26 cellular contexts compared by ENCODE assay signal in genomic region chr6:149223934-149224333, GRCh38.
DNase-seq lines count a peak whose midpoint lies in the region; ATAC-seq and TF ChIP-seq lines count a peak whose summit lies in the region.
"Had no signal": no experiment of that assay in that cellular context is flagged by ENCODE, and none has a peak within 500 bp of the region (broad histone marks: within the 10 kb centered on the region; RNA-seq: fewer than 3 reads in every experiment).

No MANE protein-coding gene starts in this region.

- ATAC-seq in Right ventricle myocardium inferior (peak; percentile 37), left lobe of liver (peak; percentile 59)
- ATAC-seq in stimulated activated naive CD8-positive, alpha-beta T cell treated with anti-CD3 and anti-CD28 coated beads, Interleukin-15, amount 100 ng/mL, for 72 hours = no peak
- ATAC-seq: activated CD4-positive, alpha-beta T cell treated with anti-CD3 and anti-CD28 coated beads for 36 hours; activated CD8-positive, alpha-beta T cell treated with anti-CD3 and anti-CD28 coated beads, Interleukin-2, amount 10 ng/mL, durations not matched to agents 7 days and 5 days; gastrocnemius medialis; K562 had no signal

- no peak overlapping the region for H3K4me3 ChIP-seq in right atrium auricular region
- no peak overlapping the region for H3K4me3 ChIP-seq in vagina
- H3K4me3 ChIP-seq: BLaER1 treated with 17β-estradiol and CSF1 and Interleukin-3, amounts not matched to agents 10 nM and 100 nM; gastrocnemius medialis; HAP-1; K562; transverse colon had no signal

- peaks cover 25% of the 10 kb centered on the region for H3K4me1 Mint-ChIP-seq in stimulated activated naive CD8-positive, alpha-beta T cell treated with anti-CD3 and anti-CD28 coated beads, Interleukin-15, amount 100 ng/mL, for 72 hours
- H3K4me1 Mint-ChIP-seq: naive B cell had no signal

- no peaks in the 10 kb centered on the region for H3K9me3 ChIP-seq in right atrium auricular region
- no peaks in the 10 kb centered on the region for H3K9me3 ChIP-seq in vagina
- H3K9me3 ChIP-seq: BLaER1 treated with 17β-estradiol and CSF1 and Interleukin-3, amounts not matched to agents 10 nM and 100 nM; Caco-2; gastrocnemius medialis; HAP-1; transverse colon had no signal

- peaks cover 0 to 6% of the 10 kb centered on the region in 2 donors for H3K9me3 Mint-ChIP-seq in stimulated activated naive CD8-positive, alpha-beta T cell treated with anti-CD3 and anti-CD28 coated beads, Interleukin-15, amount 100 ng/mL, for 72 hours
- H3K9me3 Mint-ChIP-seq: naive B cell had no signal

- DNase-seq in Right ventricle myocardium inferior (ENCODE audit: missing footprints) = no peak
- DNase-seq in right atrium auricular region (ENCODE audit: low spot score) = no peak
- peak; percentile 29 for DNase-seq in NCI-H748 treated with DMSO at 0.1 percent for 48 hours (lab: John Stamatoyannopoulos, UW)
- DNase-seq in left lobe of liver (ENCODE audit: low spot score) = no peak
- no peak for DNase-seq in stimulated activated naive CD8-positive, alpha-beta T cell treated with anti-CD3 and anti-CD28 coated beads, Interleukin-15, amount 100 ng/mL, for 72 hours
- no peak for DNase-seq in vagina (ENCODE audit: extremely low spot score in 2 of 2)
- DNase-seq in KG1 (lab: John Stamatoyannopoulos, UW) = no peak
- DNase-seq: activated CD4-positive, alpha-beta T cell treated with anti-CD3 and anti-CD28 coated beads for 36 hours; activated CD8-positive, alpha-beta T cell treated with anti-CD3 and anti-CD28 coated beads, Interleukin-2, amount 10 ng/mL, durations not matched to agents 7 days and 5 days; activated gamma-delta T cell; activated T-cell treated with anti-CD3 and anti-CD28 coated beads for 4 hours; Caco-2; DND-41; dorsolateral prefrontal cortex; gastrocnemius medialis; left cardiac atrium; MM.1S; naive B cell; NCI-H1436 treated with DMSO at 0.1 percent for 48 hours; NCI-H526 treated with DMSO at 0.1 percent for 48 hours; occipital lobe; transverse colon had no signal

- H3K27me3 ChIP-seq in right atrium auricular region (no peaks in the 10 kb centered on the region), vagina (no peaks in the 10 kb centered on the region)
- H3K27me3 ChIP-seq: BLaER1 treated with 17β-estradiol and CSF1 and Interleukin-3, amounts not matched to agents 10 nM and 100 nM; dorsolateral prefrontal cortex; gastrocnemius medialis; transverse colon had no signal

- intact Hi-C loops in Right ventricle myocardium inferior (cut with DNase I) = no loop called here
- intact Hi-C loops in vagina (cut with DNase I) = no loop called here

- H3K4me1 ChIP-seq in right atrium auricular region (peaks cover 0 to 11% of the 10 kb centered on the region in 2 donors), vagina (no peaks in the 10 kb centered on the region)

- no peaks in the 10 kb centered on the region for H3K27me3 Mint-ChIP-seq in stimulated activated naive CD8-positive, alpha-beta T cell treated with anti-CD3 and anti-CD28 coated beads, Interleukin-15, amount 100 ng/mL, for 72 hours
- H3K27me3 Mint-ChIP-seq: activated CD4-positive, alpha-beta T cell treated with anti-CD3 and anti-CD28 coated beads for 36 hours; naive B cell had no signal

- H3K4me3 Mint-ChIP-seq in stimulated activated naive CD8-positive, alpha-beta T cell treated with anti-CD3 and anti-CD28 coated beads, Interleukin-15, amount 100 ng/mL, for 72 hours = no peak overlapping the region
- H3K4me3 Mint-ChIP-seq: activated CD4-positive, alpha-beta T cell treated with anti-CD3 and anti-CD28 coated beads for 36 hours; activated CD8-positive, alpha-beta T cell treated with anti-CD3 and anti-CD28 coated beads, Interleukin-2, amount 10 ng/mL, durations not matched to agents 7 days and 5 days; naive B cell; T-helper 1 cell treated with Interleukin-12 subunit alpha and Interleukin-12 subunit beta and Interleukin-4 antibody, amounts not matched to agents 30 μg/mL and 1 μg/mL, for 36 hours had no signal

- no peak overlapping the region for H3K27ac ChIP-seq in right atrium auricular region
- no peak overlapping the region for H3K27ac ChIP-seq in vagina
- H3K27ac ChIP-seq: BLaER1 treated with 17β-estradiol and CSF1 and Interleukin-3, amounts not matched to agents 10 nM and 100 nM; gastrocnemius medialis; transverse colon had no signal

- H3K27ac Mint-ChIP-seq in stimulated activated naive CD8-positive, alpha-beta T cell treated with anti-CD3 and anti-CD28 coated beads, Interleukin-15, amount 100 ng/mL, for 72 hours = no peak overlapping the region
- H3K27ac Mint-ChIP-seq: activated CD4-positive, alpha-beta T cell treated with anti-CD3 and anti-CD28 coated beads for 36 hours; activated CD8-positive, alpha-beta T cell treated with anti-CD3 and anti-CD28 coated beads, Interleukin-2, amount 10 ng/mL, durations not matched to agents 7 days and 5 days; naive B cell had no signal

- H3K36me3 ChIP-seq in right atrium auricular region (no peaks in the 10 kb centered on the region), vagina (no peaks in the 10 kb centered on the region)
- H3K36me3 ChIP-seq: BLaER1 treated with 17β-estradiol and CSF1 and Interleukin-3, amounts not matched to agents 10 nM and 100 nM; gastrocnemius medialis; HAP-1; transverse colon had no signal

- no peak for TF ChIP-seq POLR2A in vagina (IDR thresholded peaks at IDR 0.05)

- TF ChIP-seq CTCF in right atrium auricular region (IDR thresholded peaks at IDR 0.05) (no peak), vagina (IDR thresholded peaks at IDR 0.05) (no peak)
